In the genomic region with DNA sequence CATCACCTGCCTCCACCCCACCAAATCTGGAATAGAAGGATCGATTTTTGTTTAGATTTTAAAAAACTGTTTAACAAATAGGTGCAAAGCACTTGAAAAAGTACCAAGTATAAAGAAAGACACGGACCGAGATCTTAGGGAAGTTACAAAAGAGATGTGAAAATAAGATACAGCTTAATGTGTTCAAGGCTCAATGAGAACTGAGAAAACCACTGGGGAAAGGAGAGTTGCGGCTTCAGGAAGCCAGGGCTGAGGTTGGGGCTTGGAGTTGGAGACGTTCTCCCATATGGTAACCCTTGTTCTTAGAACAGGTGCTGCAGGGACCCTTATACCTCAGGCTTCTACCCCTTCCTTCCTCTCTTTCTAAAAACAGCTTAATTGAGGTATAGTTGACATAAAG, we compare ENCODE assay signal across 17 cellular contexts.
A peak's percentile ranks its signal among the peaks of the same experiment; 100 is the strongest.
DNase-seq lines count a peak whose midpoint lies in the region; ATAC-seq and TF ChIP-seq lines count a peak whose summit lies in the region.
"Had no signal": no experiment of that assay in that cellular context is flagged by ENCODE, and none has a peak within 500 bp of the region (broad histone marks: within the 10 kb centered on the region; RNA-seq: fewer than 3 reads in every experiment).

No MANE protein-coding gene starts in this region.

- peaks cover 21 to 28% (median 25%) of the 10 kb centered on the region in 11 experiments for H3K9me3 ChIP-seq in BLaER1 treated with 17β-estradiol and CSF1 and Interleukin-3, amounts not matched to agents 10 nM and 100 nM (replicated peaks in 1 of 11)
- H3K9me3 ChIP-seq in OCI-LY3 (ENCODE audit: insufficient read depth, low read length), result peaks cover 14% of the 10 kb centered on the region

- ATAC-seq in GM21576 (IDR thresholded peaks at IDR 0.05; ENCODE audit: unreplicated experiment) (peak; percentile 52), naive B cell (ENCODE audit: low read depth in 2 of 2) (peak; percentile 82 to 83)
- ATAC-seq: A549 had no signal

- peaks cover 27 to 57% (median 38%) of the 10 kb centered on the region in 3 donors for H3K4me1 Mint-ChIP-seq in naive B cell

- H3K27ac Mint-ChIP-seq in naive B cell, result peak overlapping the region; percentile 76 to 100 (median 91)

- H3K4me1 ChIP-seq in BLaER1 treated with 17β-estradiol and CSF1 and Interleukin-3, amounts not matched to agents 10 nM and 100 nM, result peaks cover 16 to 24% (median 21%) of the 10 kb centered on the region in 10 experiments
- H3K4me1 ChIP-seq in OCI-LY3 (ENCODE audit: low read length), result peaks cover 68% of the 10 kb centered on the region

- H3K36me3 Mint-ChIP-seq in naive B cell, result no peaks in the 10 kb centered on the region

- H3K27ac ChIP-seq in BLaER1 treated with 17β-estradiol and CSF1 and Interleukin-3, amounts not matched to agents 10 nM and 100 nM, result no peak overlapping the region
- H3K27ac ChIP-seq in OCI-LY3 (ENCODE audit: low read length), result peak overlapping the region; percentile 100
- H3K27ac ChIP-seq: A549, C4-2B had no signal

- no peaks in the 10 kb centered on the region for H4K20me1 ChIP-seq in BLaER1 treated with 17β-estradiol and CSF1 and Interleukin-3, amounts not matched to agents 10 nM and 100 nM
- no peaks in the 10 kb centered on the region for H4K20me1 ChIP-seq in OCI-LY3 (ENCODE audit: insufficient read depth, low read length)

- no peaks in the 10 kb centered on the region for H3K79me2 ChIP-seq in OCI-LY3 (ENCODE audit: low read length)

- peak overlapping the region; percentile 9 to 59 (median 35); a peak in 17 of 22 replicates for H3K4me2 ChIP-seq in BLaER1 treated with 17β-estradiol and CSF1 and Interleukin-3, amounts not matched to agents 10 nM and 100 nM
- H3K4me2 ChIP-seq in OCI-LY3 (ENCODE audit: low read length), result peak overlapping the region; percentile 60
- H3K4me2 ChIP-seq: A549 had no signal

- H3K4me3 Mint-ChIP-seq in naive B cell, result peak overlapping the region in 1 of 8 donors; percentile 42

- H3K27me3 Mint-ChIP-seq in naive B cell, result no peaks in the 10 kb centered on the region

- TF ChIP-seq CTCF in OCI-LY3 (IDR thresholded peaks at IDR 0.05; ENCODE audit: low read depth, low read length), result no peak

- no peak overlapping the region for H3K9ac ChIP-seq in BLaER1 treated with 17β-estradiol and CSF1 and Interleukin-3, amounts not matched to agents 10 nM and 100 nM
- peak overlapping the region; percentile 65 for H3K9ac ChIP-seq in OCI-LY3 (ENCODE audit: low read length)

- no peak overlapping the region for H2AFZ ChIP-seq in OCI-LY3 (ENCODE audit: low read depth, low read length)

- no peaks in the 10 kb centered on the region for H3K27me3 ChIP-seq in BLaER1 treated with 17β-estradiol and CSF1 and Interleukin-3, amounts not matched to agents 10 nM and 100 nM
- no peaks in the 10 kb centered on the region for H3K27me3 ChIP-seq in OCI-LY3 (ENCODE audit: low read depth, low read length)

- H3K4me3 ChIP-seq in BLaER1 treated with 17β-estradiol and CSF1 and Interleukin-3, amounts not matched to agents 10 nM and 100 nM, result no peak overlapping the region
- H3K4me3 ChIP-seq in OCI-LY3 (ENCODE audit: low read length), result peak overlapping the region; percentile 36
- H3K4me3 ChIP-seq: A549 had no signal

- DNase-seq in naive B cell (peak; percentile 43), NCI-H510A (lab: John Stamatoyannopoulos, UW) (no peak), T-helper 1 cell (no peak), DMS 273 (lab: John Stamatoyannopoulos, UW; ENCODE audit: unreplicated experiment) (no peak)
- DNase-seq: COR-L47; GDM1; NCI-H1105; NCI-H1694; NCI-H2081 treated with DMSO at 0.1 percent for 48 hours; NCI-H446 treated with DMSO at 0.1 percent for 48 hours; NK-92 treated with Interleukin-12 subunit alpha and Interleukin-12 subunit beta, amount 100 ng/mL, for 24 hours; Right ventricle myocardium superior had no signal

- peaks cover 0 to 11% (median 5%) of the 10 kb centered on the region in 7 donors for H3K9me3 Mint-ChIP-seq in naive B cell

- peaks cover 0 to 4% (median 0%) of the 10 kb centered on the region in 11 experiments; a peak in 1 of 22 replicates for H3K36me3 ChIP-seq in BLaER1 treated with 17β-estradiol and CSF1 and Interleukin-3, amounts not matched to agents 10 nM and 100 nM
- H3K36me3 ChIP-seq in OCI-LY3 (replicated peaks; ENCODE audit: low read depth, low read length), result peaks cover 40% of the 10 kb centered on the region
